In the genomic region with DNA sequence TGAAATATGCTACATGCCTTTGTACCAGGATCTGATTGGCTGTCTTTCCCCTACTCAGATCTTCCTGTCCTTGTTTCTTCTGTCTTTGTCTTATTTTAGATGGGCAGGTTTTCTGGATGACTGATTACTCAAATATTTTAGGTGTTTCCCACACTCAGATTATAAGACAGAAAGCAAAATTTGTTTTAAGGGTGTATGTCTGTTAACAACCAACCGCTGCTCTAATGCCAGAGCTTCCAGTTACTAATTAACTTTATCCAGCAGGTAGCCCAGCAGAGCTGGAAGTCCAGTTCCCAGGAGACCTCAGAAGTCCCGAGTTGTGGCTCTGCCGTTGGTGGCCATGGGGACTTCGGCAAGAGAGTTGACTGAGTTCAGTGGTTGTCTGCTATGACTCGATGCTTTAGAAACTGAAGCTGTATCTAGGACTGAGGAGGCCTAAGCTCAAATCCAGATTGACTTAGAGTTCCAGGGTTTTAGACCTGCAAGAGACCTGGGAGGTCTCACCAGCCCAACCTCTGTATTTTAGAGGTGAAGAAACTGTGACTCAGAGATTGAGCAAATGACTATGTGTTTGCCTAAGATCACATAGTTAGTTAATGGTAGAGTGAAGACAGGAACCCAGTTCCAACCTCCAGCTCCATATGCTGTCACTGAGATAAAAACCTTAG, we compare ENCODE assay signal across 1 cellular context.
A peak's percentile ranks its signal among the peaks of the same experiment; 100 is the strongest.
TF ChIP-seq lines count a peak whose summit lies in the region.

No MANE protein-coding gene starts in this region.

TF ChIP-seq in HepG2, 621 proteins besides CTCF, POLR2A, EP300 and RAD21 (continued from another document and continues in another):
- TF ChIP-seq ZNF569 (CRISPR knock-in tag; IDR thresholded peaks at IDR 0.05; ENCODE audit: borderline replicate concordance) = no peak
- peak; percentile 0; the same call in 1 of the 2 replicates for TF ChIP-seq STAG1 (CRISPR knock-in tag; IDR thresholded peaks at IDR 0.05)
- no peak for TF ChIP-seq ZNF282 (IDR thresholded peaks at IDR 0.05; ENCODE audit: partially characterized antibody)
- TF ChIP-seq ATF7 (IDR thresholded peaks at IDR 0.05) = no peak
- no peak for TF ChIP-seq ATF7 (CRISPR knock-in tag; IDR thresholded peaks at IDR 0.05)
- TF ChIP-seq, protein P1, sequence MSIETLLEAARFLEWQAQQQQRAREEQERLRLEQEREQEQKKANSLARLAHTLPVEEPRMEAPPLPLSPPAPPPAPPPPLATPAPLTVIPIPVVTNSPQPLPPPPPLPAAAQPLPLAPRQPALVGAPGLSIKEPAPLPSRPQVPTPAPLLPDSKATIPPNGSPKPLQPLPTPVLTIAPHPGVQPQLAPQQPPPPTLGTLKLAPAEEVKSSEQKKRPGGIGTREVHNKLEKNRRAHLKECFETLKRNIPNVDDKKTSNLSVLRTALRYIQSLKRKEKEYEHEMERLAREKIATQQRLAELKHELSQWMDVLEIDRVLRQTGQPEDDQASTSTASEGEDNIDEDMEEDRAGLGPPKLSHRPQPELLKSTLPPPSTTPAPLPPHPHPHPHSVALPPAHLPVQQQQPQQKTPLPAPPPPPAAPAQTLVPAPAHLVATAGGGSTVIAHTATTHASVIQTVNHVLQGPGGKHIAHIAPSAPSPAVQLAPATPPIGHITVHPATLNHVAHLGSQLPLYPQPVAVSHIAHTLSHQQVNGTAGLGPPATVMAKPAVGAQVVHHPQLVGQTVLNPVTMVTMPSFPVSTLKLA (IDR thresholded peaks at IDR 0.05) = no peak
- TF ChIP-seq, protein P2, sequence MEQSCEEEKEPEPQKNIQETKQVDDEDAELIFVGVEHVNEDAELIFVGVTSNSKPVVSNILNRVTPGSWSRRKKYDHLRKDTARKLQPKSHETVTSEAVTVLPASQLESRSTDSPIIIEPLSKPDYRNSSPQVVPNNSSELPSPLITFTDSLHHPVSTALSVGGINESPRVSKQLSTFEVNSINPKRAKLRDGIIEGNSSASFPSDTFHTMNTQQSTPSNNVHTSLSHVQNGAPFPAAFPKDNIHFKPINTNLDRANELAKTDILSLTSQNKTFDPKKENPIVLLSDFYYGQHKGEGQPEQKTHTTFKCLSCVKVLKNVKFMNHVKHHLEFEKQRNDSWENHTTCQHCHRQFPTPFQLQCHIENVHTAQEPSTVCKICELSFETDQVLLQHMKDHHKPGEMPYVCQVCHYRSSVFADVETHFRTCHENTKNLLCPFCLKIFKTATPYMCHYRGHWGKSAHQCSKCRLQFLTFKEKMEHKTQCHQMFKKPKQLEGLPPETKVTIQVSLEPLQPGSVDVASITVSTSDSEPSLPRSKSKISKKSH (CRISPR knock-in tag; IDR thresholded peaks at IDR 0.05; ENCODE audit: borderline replicate concordance) = no peak
- TF ChIP-seq ZNF441 (CRISPR knock-in tag; IDR thresholded peaks at IDR 0.05; ENCODE audit: borderline replicate concordance) = no peak
- TF ChIP-seq KDM6A (CRISPR knock-in tag; IDR thresholded peaks at IDR 0.05; ENCODE audit: low read depth) = no peak; the same call in 1 of the 2 replicates
- TF ChIP-seq, protein P3, sequence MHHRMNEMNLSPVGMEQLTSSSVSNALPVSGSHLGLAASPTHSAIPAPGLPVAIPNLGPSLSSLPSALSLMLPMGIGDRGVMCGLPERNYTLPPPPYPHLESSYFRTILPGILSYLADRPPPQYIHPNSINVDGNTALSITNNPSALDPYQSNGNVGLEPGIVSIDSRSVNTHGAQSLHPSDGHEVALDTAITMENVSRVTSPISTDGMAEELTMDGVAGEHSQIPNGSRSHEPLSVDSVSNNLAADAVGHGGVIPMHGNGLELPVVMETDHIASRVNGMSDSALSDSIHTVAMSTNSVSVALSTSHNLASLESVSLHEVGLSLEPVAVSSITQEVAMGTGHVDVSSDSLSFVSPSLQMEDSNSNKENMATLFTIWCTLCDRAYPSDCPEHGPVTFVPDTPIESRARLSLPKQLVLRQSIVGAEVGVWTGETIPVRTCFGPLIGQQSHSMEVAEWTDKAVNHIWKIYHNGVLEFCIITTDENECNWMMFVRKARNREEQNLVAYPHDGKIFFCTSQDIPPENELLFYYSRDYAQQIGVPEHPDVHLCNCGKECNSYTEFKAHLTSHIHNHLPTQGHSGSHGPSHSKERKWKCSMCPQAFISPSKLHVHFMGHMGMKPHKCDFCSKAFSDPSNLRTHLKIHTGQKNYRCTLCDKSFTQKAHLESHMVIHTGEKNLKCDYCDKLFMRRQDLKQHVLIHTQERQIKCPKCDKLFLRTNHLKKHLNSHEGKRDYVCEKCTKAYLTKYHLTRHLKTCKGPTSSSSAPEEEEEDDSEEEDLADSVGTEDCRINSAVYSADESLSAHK (CRISPR knock-in tag; IDR thresholded peaks at IDR 0.05; ENCODE audit: borderline replicate concordance) = no peak
- peak; percentile 74 for TF ChIP-seq TBX2 (CRISPR knock-in tag; IDR thresholded peaks at IDR 0.05; ENCODE audit: borderline replicate concordance)
- TF ChIP-seq TCF7 (IDR thresholded peaks at IDR 0.05; ENCODE audit: low read depth) = no peak
- TF ChIP-seq ZNF878 (CRISPR knock-in tag; IDR thresholded peaks at IDR 0.05) = peak; percentile 76; the same call in 1 of the 2 replicates
- no peak for TF ChIP-seq HMGA1 (CRISPR knock-in tag; conservative IDR thresholded peaks at IDR 0.05)
- no peak for TF ChIP-seq ZNF142 (CRISPR knock-in tag; IDR thresholded peaks at IDR 0.05)
- TF ChIP-seq CERS6 (CRISPR knock-in tag; IDR thresholded peaks at IDR 0.05) = no peak
- no peak for TF ChIP-seq MAFK (conservative IDR thresholded peaks at IDR 0.05 in 1 of 2, IDR thresholded peaks at IDR 0.05 in 1 of 2; ENCODE audit: low read length in 2 of 2)
- no peak for TF ChIP-seq ZNF75D (CRISPR knock-in tag; IDR thresholded peaks at IDR 0.05; ENCODE audit: borderline replicate concordance)
- no peak for TF ChIP-seq ZNF776 (CRISPR knock-in tag; IDR thresholded peaks at IDR 0.05)
- no peak for TF ChIP-seq MAF1 (CRISPR knock-in tag; IDR thresholded peaks at IDR 0.05; ENCODE audit: borderline replicate concordance)
- TF ChIP-seq JDP2 (CRISPR knock-in tag; IDR thresholded peaks at IDR 0.05; ENCODE audit: borderline replicate concordance) = no peak
- TF ChIP-seq, protein P4, sequence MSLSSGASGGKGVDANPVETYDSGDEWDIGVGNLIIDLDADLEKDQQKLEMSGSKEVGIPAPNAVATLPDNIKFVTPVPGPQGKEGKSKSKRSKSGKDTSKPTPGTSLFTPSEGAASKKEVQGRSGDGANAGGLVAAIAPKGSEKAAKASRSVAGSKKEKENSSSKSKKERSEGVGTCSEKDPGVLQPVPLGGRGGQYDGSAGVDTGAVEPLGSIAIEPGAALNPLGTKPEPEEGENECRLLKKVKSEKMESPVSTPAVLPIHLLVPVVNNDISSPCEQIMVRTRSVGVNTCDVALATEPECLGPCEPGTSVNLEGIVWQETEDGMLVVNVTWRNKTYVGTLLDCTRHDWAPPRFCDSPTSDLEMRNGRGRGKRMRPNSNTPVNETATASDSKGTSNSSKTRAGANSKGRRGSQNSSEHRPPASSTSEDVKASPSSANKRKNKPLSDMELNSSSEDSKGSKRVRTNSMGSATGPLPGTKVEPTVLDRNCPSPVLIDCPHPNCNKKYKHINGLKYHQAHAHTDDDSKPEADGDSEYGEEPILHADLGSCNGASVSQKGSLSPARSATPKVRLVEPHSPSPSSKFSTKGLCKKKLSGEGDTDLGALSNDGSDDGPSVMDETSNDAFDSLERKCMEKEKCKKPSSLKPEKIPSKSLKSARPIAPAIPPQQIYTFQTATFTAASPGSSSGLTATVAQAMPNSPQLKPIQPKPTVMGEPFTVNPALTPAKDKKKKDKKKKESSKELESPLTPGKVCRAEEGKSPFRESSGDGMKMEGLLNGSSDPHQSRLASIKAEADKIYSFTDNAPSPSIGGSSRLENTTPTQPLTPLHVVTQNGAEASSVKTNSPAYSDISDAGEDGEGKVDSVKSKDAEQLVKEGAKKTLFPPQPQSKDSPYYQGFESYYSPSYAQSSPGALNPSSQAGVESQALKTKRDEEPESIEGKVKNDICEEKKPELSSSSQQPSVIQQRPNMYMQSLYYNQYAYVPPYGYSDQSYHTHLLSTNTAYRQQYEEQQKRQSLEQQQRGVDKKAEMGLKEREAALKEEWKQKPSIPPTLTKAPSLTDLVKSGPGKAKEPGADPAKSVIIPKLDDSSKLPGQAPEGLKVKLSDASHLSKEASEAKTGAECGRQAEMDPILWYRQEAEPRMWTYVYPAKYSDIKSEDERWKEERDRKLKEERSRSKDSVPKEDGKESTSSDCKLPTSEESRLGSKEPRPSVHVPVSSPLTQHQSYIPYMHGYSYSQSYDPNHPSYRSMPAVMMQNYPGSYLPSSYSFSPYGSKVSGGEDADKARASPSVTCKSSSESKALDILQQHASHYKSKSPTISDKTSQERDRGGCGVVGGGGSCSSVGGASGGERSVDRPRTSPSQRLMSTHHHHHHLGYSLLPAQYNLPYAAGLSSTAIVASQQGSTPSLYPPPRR (CRISPR knock-in tag; IDR thresholded peaks at IDR 0.05; ENCODE audit: borderline replicate concordance) = 0 out of 2 replicates have a peak, but pooled peaks have one; percentile 30
- TF ChIP-seq, protein P5, sequence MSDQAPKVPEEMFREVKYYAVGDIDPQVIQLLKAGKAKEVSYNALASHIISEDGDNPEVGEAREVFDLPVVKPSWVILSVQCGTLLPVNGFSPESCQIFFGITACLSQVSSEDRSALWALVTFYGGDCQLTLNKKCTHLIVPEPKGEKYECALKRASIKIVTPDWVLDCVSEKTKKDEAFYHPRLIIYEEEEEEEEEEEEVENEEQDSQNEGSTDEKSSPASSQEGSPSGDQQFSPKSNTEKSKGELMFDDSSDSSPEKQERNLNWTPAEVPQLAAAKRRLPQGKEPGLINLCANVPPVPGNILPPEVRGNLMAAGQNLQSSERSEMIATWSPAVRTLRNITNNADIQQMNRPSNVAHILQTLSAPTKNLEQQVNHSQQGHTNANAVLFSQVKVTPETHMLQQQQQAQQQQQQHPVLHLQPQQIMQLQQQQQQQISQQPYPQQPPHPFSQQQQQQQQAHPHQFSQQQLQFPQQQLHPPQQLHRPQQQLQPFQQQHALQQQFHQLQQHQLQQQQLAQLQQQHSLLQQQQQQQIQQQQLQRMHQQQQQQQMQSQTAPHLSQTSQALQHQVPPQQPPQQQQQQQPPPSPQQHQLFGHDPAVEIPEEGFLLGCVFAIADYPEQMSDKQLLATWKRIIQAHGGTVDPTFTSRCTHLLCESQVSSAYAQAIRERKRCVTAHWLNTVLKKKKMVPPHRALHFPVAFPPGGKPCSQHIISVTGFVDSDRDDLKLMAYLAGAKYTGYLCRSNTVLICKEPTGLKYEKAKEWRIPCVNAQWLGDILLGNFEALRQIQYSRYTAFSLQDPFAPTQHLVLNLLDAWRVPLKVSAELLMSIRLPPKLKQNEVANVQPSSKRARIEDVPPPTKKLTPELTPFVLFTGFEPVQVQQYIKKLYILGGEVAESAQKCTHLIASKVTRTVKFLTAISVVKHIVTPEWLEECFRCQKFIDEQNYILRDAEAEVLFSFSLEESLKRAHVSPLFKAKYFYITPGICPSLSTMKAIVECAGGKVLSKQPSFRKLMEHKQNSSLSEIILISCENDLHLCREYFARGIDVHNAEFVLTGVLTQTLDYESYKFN (CRISPR knock-in tag; conservative IDR thresholded peaks at IDR 0.05) = peak; percentile 86
- no peak for TF ChIP-seq ZBTB42 (CRISPR knock-in tag; IDR thresholded peaks at IDR 0.05)
- TF ChIP-seq ZFP41 (CRISPR knock-in tag; IDR thresholded peaks at IDR 0.05; ENCODE audit: borderline replicate concordance) = no peak
- no peak for TF ChIP-seq SRSF4 (IDR thresholded peaks at IDR 0.05; ENCODE audit: low read depth, low read length, poor library complexity, severe bottlenecking)
- no peak for TF ChIP-seq NAIF1 (CRISPR knock-in tag; IDR thresholded peaks at IDR 0.05; ENCODE audit: borderline replicate concordance)
- TF ChIP-seq ZBTB7B (CRISPR knock-in tag; IDR thresholded peaks at IDR 0.05) = no peak
- TF ChIP-seq PCBP2 (optimal IDR thresholded peaks at IDR 0.05; ENCODE audit: low read depth, low read length, poor library complexity, severe bottlenecking) = no peak
- no peak for TF ChIP-seq ZNF354B (CRISPR knock-in tag; IDR thresholded peaks at IDR 0.05)
- no peak for TF ChIP-seq ZNF329 (CRISPR knock-in tag; IDR thresholded peaks at IDR 0.05; ENCODE audit: low read depth)
